In genomic region chr10:86711237-86711956, GRCh38 we compare ENCODE assay signal across 8 cellular contexts. TPM values are rescaled to one million over a fixed set of nuclear protein-coding genes. Genes with fewer than 3 reads are reported as not detected.
DNase-seq lines count a peak whose midpoint lies in the region; TF ChIP-seq lines count a peak whose summit lies in the region.

No MANE protein-coding gene starts in this region.

- no peaks in the 10 kb centered on the region for H3F3A ChIP-seq in Loucy (ENCODE audit: low read depth)

- peak overlapping the region; percentile 76 for H3K9ac ChIP-seq in Loucy (ENCODE audit: low read depth, low read length, poor library complexity, severe bottlenecking)

- peak; percentile 71 for TF ChIP-seq POLR2A in transverse colon (IDR thresholded peaks at IDR 0.05)

- H2AFZ ChIP-seq in Loucy (ENCODE audit: low read length): peak overlapping the region; percentile 97

- H4K20me1 ChIP-seq in Loucy (ENCODE audit: insufficient read depth, low read length, poor library complexity, severe bottlenecking): no peaks in the 10 kb centered on the region

- peaks cover 9% of the 10 kb centered on the region for H3K4me1 Mint-ChIP-seq in activated naive CD8-positive, alpha-beta T cell treated with anti-CD3 and anti-CD28 coated beads for 36 hours

- DNase-seq in GM04504 (ENCODE audit: low read depth) (peak; percentile 85), H7 (peak; percentile 99), SKM-1 treated with dmso at 0.1 percent for 144 hours (lab: John Stamatoyannopoulos, UW; ENCODE audit: unreplicated experiment) (peak; percentile 91), cardiac muscle cell (ENCODE audit: low read depth in 1 of 2, low spot score in 1 of 2) (peak; percentile 93 to 95), pons (ENCODE audit: low spot score) (peak; percentile 81), transverse colon (peak; percentile 91)
- DNase-seq in activated naive CD8-positive, alpha-beta T cell treated with anti-CD3 and anti-CD28 coated beads for 36 hours: peak; percentile 92

- H3K36me3 Mint-ChIP-seq in activated naive CD8-positive, alpha-beta T cell treated with anti-CD3 and anti-CD28 coated beads for 36 hours: peaks cover 2% of the 10 kb centered on the region

- H3K4me3 Mint-ChIP-seq in activated naive CD8-positive, alpha-beta T cell treated with anti-CD3 and anti-CD28 coated beads for 36 hours: peak overlapping the region; percentile 91

- H3K27me3 ChIP-seq in H7 (ENCODE audit: control insufficient read depth, insufficient read depth, low read length) (no peaks in the 10 kb centered on the region), Loucy (ENCODE audit: insufficient read depth, low read length, poor library complexity, severe bottlenecking) (peaks cover 18% of the 10 kb centered on the region), cardiac muscle cell (no peaks in the 10 kb centered on the region), transverse colon (no peaks in the 10 kb centered on the region)

- H3K9me2 ChIP-seq in Loucy (replicated peaks; ENCODE audit: low read depth, low read length): no peaks in the 10 kb centered on the region

- H3K9me3 Mint-ChIP-seq in activated naive CD8-positive, alpha-beta T cell treated with anti-CD3 and anti-CD28 coated beads for 36 hours: no peaks in the 10 kb centered on the region

- H3K4me2 ChIP-seq in Loucy (ENCODE audit: low read depth, low read length, poor library complexity, severe bottlenecking): peak overlapping the region; percentile 80

- H3K27me3 Mint-ChIP-seq in activated naive CD8-positive, alpha-beta T cell treated with anti-CD3 and anti-CD28 coated beads for 36 hours: no peaks in the 10 kb centered on the region

- TF ChIP-seq CTCF in Loucy (conservative IDR thresholded peaks at IDR 0.05; ENCODE audit: low read length): peak; percentile 66
- TF ChIP-seq CTCF in cardiac muscle cell (IDR thresholded peaks at IDR 0.05; ENCODE audit: low read depth, low read length): peak; percentile 78
- peak in 4 of 5 experiments; percentile 76 to 97 (median 88) for TF ChIP-seq CTCF in transverse colon (IDR thresholded peaks at IDR 0.05)

- H3K27ac Mint-ChIP-seq in activated naive CD8-positive, alpha-beta T cell treated with anti-CD3 and anti-CD28 coated beads for 36 hours: peak overlapping the region; percentile 95

- intact Hi-C loops in transverse colon (cut with DNase I; ENCODE audit: low total_unique reads): loop anchor here (2.0 to 5.0 kb wide), 2 partner anchors 46 to 189 kb away; partner anchors contain the start of gene BMPR1A

- H3K36me3 ChIP-seq in H7 (replicated peaks; ENCODE audit: control insufficient read depth, insufficient read depth, low read length) (no peaks in the 10 kb centered on the region), Loucy (ENCODE audit: insufficient read depth, low read length) (no peaks in the 10 kb centered on the region), cardiac muscle cell (peaks cover 31% of the 10 kb centered on the region), transverse colon (no peaks in the 10 kb centered on the region)

- H3K4me1 ChIP-seq in Loucy (ENCODE audit: insufficient read depth, low read length, poor library complexity, severe bottlenecking): peaks cover 10% of the 10 kb centered on the region
- H3K4me1 ChIP-seq in cardiac muscle cell (ENCODE audit: low read depth): peaks cover 16% of the 10 kb centered on the region
- peaks cover 8 to 15% (median 13%) of the 10 kb centered on the region in 4 donors for H3K4me1 ChIP-seq in transverse colon

- peak overlapping the region; percentile 95 for H3K27ac ChIP-seq in cardiac muscle cell
- peak overlapping the region; percentile 93 to 98 (median 97) for H3K27ac ChIP-seq in transverse colon

- H3K9me3 ChIP-seq in Loucy (ENCODE audit: insufficient read depth, low read depth, low read length): no peaks in the 10 kb centered on the region
- H3K9me3 ChIP-seq in cardiac muscle cell (ENCODE audit: low read depth): no peaks in the 10 kb centered on the region
- no peaks in the 10 kb centered on the region for H3K9me3 ChIP-seq in transverse colon

- TF ChIP-seq EP300 in transverse colon (IDR thresholded peaks at IDR 0.05; ENCODE audit: low read depth): no peak

- in situ Hi-C loops in transverse colon (cut with MboI; ENCODE audit: low pct_ligation_motif_present in 1 of 4, low pct_unique_long_range_greater_than_20kb in 1 of 4, low sequenced_read_pairs in 3 of 4): no loop called here

- H3K4me3 ChIP-seq in H7 (ENCODE audit: insufficient read depth, low read depth, low read length): peak overlapping the region; percentile 60
- H3K4me3 ChIP-seq in Loucy (ENCODE audit: low read length, poor library complexity, severe bottlenecking): peak overlapping the region; percentile 77
- peak overlapping the region; percentile 43 for H3K4me3 ChIP-seq in cardiac muscle cell
- H3K4me3 ChIP-seq in transverse colon: peak overlapping the region; percentile 63 to 89 (median 77)

- 0% methylated on average over 43 of the region's 94 CpGs; no CpG with 5 or more reads in 1 of the 2 donors for WGBS in transverse colon (ENCODE audit: low coverage in 1 of 2), 2 donors

- no peaks in the 10 kb centered on the region for H3K79me2 ChIP-seq in Loucy (ENCODE audit: insufficient read depth, low read length)

RNA-seq across cellular contexts. Expression of gene LDB3, which starts 43.1 kb away (rescaled TPM):
- total RNA-seq in H7 (2014; rRNA removed; shearing (Covaris generic)): 0.03 and 0.30 TPM in 2 replicates
- under 1 TPM; 0.06 to 0.20 TPM for total RNA-seq in activated naive CD8-positive, alpha-beta T cell treated with anti-CD3 and anti-CD28 coated beads for 36 hours
- total RNA-seq in cardiac muscle cell (202 and 213 TPM in 2 replicates), transverse colon (10 to 100 TPM in 1 of 4 donors, 1 to 10 TPM in 3; 2.2 to 32.5 (median 2.9) TPM)
- polyA plus RNA-seq in cardiac muscle cell: 266 and 317 TPM in 2 replicates

RNA-seq across cellular contexts. Expression of gene BMPR1A, which starts 45.0 kb away (rescaled TPM):
- total RNA-seq in H7 (2014; rRNA removed; shearing (Covaris generic)): 86.5 and 99.3 TPM in 2 replicates
- total RNA-seq in activated naive CD8-positive, alpha-beta T cell treated with anti-CD3 and anti-CD28 coated beads for 36 hours: 1 to 10 TPM; 7.5 to 8.4 TPM
- total RNA-seq in cardiac muscle cell (37.0 and 39.4 TPM in 2 replicates), transverse colon (10 to 100 TPM; 29.3 to 45.2 (median 38.0) TPM)
- 35.6 and 54.2 TPM in 2 replicates for polyA plus RNA-seq in cardiac muscle cell

RNA-seq across cellular contexts. Expression of gene OPN4, which starts 57.0 kb away (rescaled TPM):
- total RNA-seq in H7 (2014; rRNA removed; shearing (Covaris generic)): not detected in 2 replicates
- total RNA-seq in activated naive CD8-positive, alpha-beta T cell treated with anti-CD3 and anti-CD28 coated beads for 36 hours: not detected
- total RNA-seq in cardiac muscle cell (0.18 TPM in 1 of 2 replicates, not detected in the other), transverse colon (1 to 10 TPM in 1 of 4 donors, not detected in 3; 1.5 TPM)
- 0.24 TPM in 1 of 2 replicates, not detected in the other for polyA plus RNA-seq in cardiac muscle cell

Comparison
In these comparisons a context has a peak if more than half of its experiments do, and no peak if none do; other contexts are left out.
1. Peak in every context shown above with its lines: DNase-seq, H3K4me3 ChIP-seq and H3K27ac ChIP-seq.